Comparison of ENCODE assay signal across 10 cellular contexts in genomic region chr19:13097331-13098258, GRCh38. TPM values are rescaled to one million over a fixed set of nuclear protein-coding genes. Genes with fewer than 3 reads are reported as not detected.
DNase-seq lines count a peak whose midpoint lies in the region; ATAC-seq and TF ChIP-seq lines count a peak whose summit lies in the region.
"Had no signal": no experiment of that assay in that cellular context is flagged by ENCODE, and none has a peak within 500 bp of the region (broad histone marks: within the 10 kb centered on the region; RNA-seq: fewer than 3 reads in every experiment).

No MANE protein-coding gene starts in this region.

- peak overlapping the region; percentile 30 to 70 (median 59) for H3K4me3 ChIP-seq in Peyer's patch

- no peaks in the 10 kb centered on the region for H3K9me3 Mint-ChIP-seq in effector memory CD8-positive, alpha-beta T cell
- H3K9me3 Mint-ChIP-seq in osteocyte (ENCODE audit: unreplicated experiment) = no peaks in the 10 kb centered on the region
- H3K9me3 Mint-ChIP-seq: endodermal cell had no signal

- peaks cover 0 to 8% (median 0%) of the 10 kb centered on the region in 3 donors for H3K36me3 ChIP-seq in Peyer's patch

- no peak for TF ChIP-seq POLR2A in Peyer's patch (IDR thresholded peaks at IDR 0.05)

- peak overlapping the region; percentile 74 to 92 (median 90) for H3K27ac ChIP-seq in Peyer's patch

- no peak for TF ChIP-seq CTCF in Peyer's patch (IDR thresholded peaks at IDR 0.05)
- TF ChIP-seq CTCF in osteocyte (IDR thresholded peaks at IDR 0.05) = no peak

- peaks cover 15 to 37% of the 10 kb centered on the region in 2 donors for H3K27me3 Mint-ChIP-seq in effector memory CD8-positive, alpha-beta T cell
- peaks cover 19% of the 10 kb centered on the region for H3K27me3 Mint-ChIP-seq in osteocyte (ENCODE audit: unreplicated experiment)

- peaks cover 37 to 40% of the 10 kb centered on the region in 2 donors for H3K4me1 Mint-ChIP-seq in effector memory CD8-positive, alpha-beta T cell (ENCODE audit: low read depth in 2 of 2)
- H3K4me1 Mint-ChIP-seq in osteocyte (ENCODE audit: unreplicated experiment) = peaks cover 41% of the 10 kb centered on the region

- peaks cover 3 to 61% (median 34%) of the 10 kb centered on the region in 4 donors for H3K4me1 ChIP-seq in Peyer's patch

- peak; percentile 84 for DNase-seq in CMK (ENCODE audit: low read depth)
- DNase-seq in Peyer's patch = peak in 2 of 3 donors; percentile 67 to 70
- no peak for DNase-seq in effector memory CD8-positive, alpha-beta T cell
- no peak for DNase-seq in osteocyte (ENCODE audit: extremely low spot score, unreplicated experiment)
- DNase-seq in stimulated activated CD8-positive, alpha-beta memory T cell treated with anti-CD3 and anti-CD28 coated beads, Interleukin-4, amount 100 ng/mL, for 48 hours = no peak
- DNase-seq in occipital lobe (lab: John Stamatoyannopoulos, UW) = no peak
- DNase-seq in HPDE6-E6E7 (ENCODE audit: extremely low spot score) = no peak
- DNase-seq: SK-N-SH had no signal

- H3K4me3 Mint-ChIP-seq in effector memory CD8-positive, alpha-beta T cell = peak overlapping the region; percentile 74 to 82
- no peak overlapping the region for H3K4me3 Mint-ChIP-seq in osteocyte (ENCODE audit: unreplicated experiment)
- H3K4me3 Mint-ChIP-seq: endodermal cell had no signal

- no peaks in the 10 kb centered on the region for H3K27me3 ChIP-seq in Peyer's patch

- no peaks in the 10 kb centered on the region for H3K9me3 ChIP-seq in Peyer's patch
- H3K9me3 ChIP-seq: SK-N-SH had no signal

- peak overlapping the region in 1 of 2 donors; percentile 62 for H3K27ac Mint-ChIP-seq in effector memory CD8-positive, alpha-beta T cell
- H3K27ac Mint-ChIP-seq in osteocyte (ENCODE audit: unreplicated experiment) = peak overlapping the region; percentile 23
- H3K27ac Mint-ChIP-seq: endodermal cell had no signal

- peaks cover 45% of the 10 kb centered on the region for H3K36me3 Mint-ChIP-seq in effector memory CD8-positive, alpha-beta T cell (ENCODE audit: insufficient read depth)
- peaks cover 5% of the 10 kb centered on the region for H3K36me3 Mint-ChIP-seq in osteocyte (ENCODE audit: unreplicated experiment)

- no peak for ATAC-seq in effector memory CD8-positive, alpha-beta T cell (replicated peaks)
- ATAC-seq in HG03135 (IDR thresholded peaks at IDR 0.05; ENCODE audit: unreplicated experiment) = no peak

RNA-seq across cellular contexts. Expression of gene LYL1, which starts 5.1 kb away (rescaled TPM):
- total RNA-seq in Peyer's patch (10 to 100 TPM in 1 of 4 donors, 1 to 10 TPM in 3; 1.2 to 21.5 (median 4.9) TPM), osteocyte (not detected in 2 replicates), occipital lobe (3.3 TPM)

RNA-seq across cellular contexts. Expression of gene TRMT1, which starts 18.9 kb away (rescaled TPM):
- total RNA-seq in Peyer's patch = 10 to 100 TPM; 27.1 to 71.8 (median 28.3) TPM
- 37.4 and 43.1 TPM in 2 replicates for total RNA-seq in osteocyte
- 27.1 TPM for total RNA-seq in occipital lobe

RNA-seq across cellular contexts. Expression of gene NACC1, which starts 20.5 kb away (rescaled TPM):
- total RNA-seq in Peyer's patch (10 to 100 TPM; 21.5 to 48.0 (median 37.1) TPM), osteocyte (40.4 and 45.1 TPM in 2 replicates), occipital lobe (13.1 TPM)

RNA-seq across cellular contexts. Expression of gene STX10, which starts 52.6 kb away (rescaled TPM):
- total RNA-seq in Peyer's patch (100 to 1,000 TPM in 2 of 4 donors, 10 to 100 TPM in 2; 78.1 to 199 (median 107) TPM), osteocyte (48.5 and 50.5 TPM in 2 replicates), occipital lobe (20.3 TPM)

RNA-seq across cellular contexts. Expression of gene IER2, which starts 52.6 kb away (rescaled TPM):
- total RNA-seq in Peyer's patch (100 to 1,000 TPM in 1 of 4 donors, 10 to 100 TPM in 3; 72.2 to 229 (median 85.6) TPM), osteocyte (109 and 148 TPM in 2 replicates), occipital lobe (9.4 TPM)

Comparison
In these comparisons a context has a peak if more than half of its experiments do, and no peak if none do; other contexts are left out.
1. DNase-seq: peak in CMK (single experiment) and Peyer's patch (2 of 3); none in effector memory CD8-positive, alpha-beta T cell (0 of 3), osteocyte (single experiment), stimulated activated CD8-positive, alpha-beta memory T cell treated with anti-CD3 and anti-CD28 coated beads, Interleukin-4, amount 100 ng/mL, for 48 hours (single experiment), occipital lobe (single experiment) and HPDE6-E6E7 (single experiment).